22 cellular contexts compared by ENCODE assay signal in the genomic region with DNA sequence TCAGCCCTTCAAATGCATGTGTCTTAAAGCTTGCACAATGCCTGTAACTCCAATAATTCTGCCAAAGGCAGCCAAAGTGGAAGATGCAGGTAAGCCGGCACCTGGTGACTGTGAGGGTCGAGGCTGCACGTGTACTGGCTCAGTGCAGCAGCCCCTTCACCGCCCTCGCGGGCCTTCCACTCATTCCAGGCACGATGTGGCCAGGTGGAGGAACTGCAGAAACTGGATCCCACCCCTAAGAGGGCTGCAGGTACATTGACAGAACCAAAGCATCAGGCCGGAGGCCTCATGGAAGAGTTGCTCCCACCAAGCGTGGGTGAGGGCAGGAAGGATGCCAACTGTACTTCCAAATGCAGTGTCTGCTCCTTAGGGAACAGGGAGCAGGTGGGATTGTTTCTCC.
"Had no signal": no experiment of that assay in that cellular context is flagged by ENCODE, and none has a peak within 500 bp of the region (broad histone marks: within the 10 kb centered on the region; RNA-seq: fewer than 3 reads in every experiment).

No MANE protein-coding gene starts in this region.

- H3K27ac Mint-ChIP-seq: activated naive CD8-positive, alpha-beta T cell treated with anti-CD3 and anti-CD28 coated beads for 36 hours; activated T-helper 1 cell treated with anti-CD3 and anti-CD28 coated beads, Interleukin-12 subunit alpha, Interleukin-12 subunit beta, Interleukin-2, Interleukin-4 antibody, amounts not matched to agents 30 ng/mL and 10 ng/mL and 1 ng/mL, durations not matched to agents 14 hours and 24 hours and 36 hours had no signal

- H3K27me3 Mint-ChIP-seq: activated naive CD8-positive, alpha-beta T cell treated with anti-CD3 and anti-CD28 coated beads for 36 hours; naive thymus-derived CD4-positive, alpha-beta T cell had no signal

- H3K27ac ChIP-seq: body of pancreas, epithelial cell of prostate, foreskin keratinocyte, tibial nerve, uterus, WERI-Rb-1 had no signal

- H3K4me3 Mint-ChIP-seq: activated naive CD8-positive, alpha-beta T cell treated with anti-CD3 and anti-CD28 coated beads for 36 hours; activated T-helper 1 cell treated with anti-CD3 and anti-CD28 coated beads, Interleukin-12 subunit alpha, Interleukin-12 subunit beta, Interleukin-2, Interleukin-4 antibody, amounts not matched to agents 30 ng/mL and 10 ng/mL and 1 ng/mL, durations not matched to agents 14 hours and 24 hours and 36 hours had no signal

- H3K9me3 ChIP-seq: body of pancreas, tibial nerve, uterus had no signal

- ATAC-seq: body of pancreas; foreskin keratinocyte; left lobe of liver; naive thymus-derived CD4-positive, alpha-beta T cell; stimulated activated naive CD8-positive, alpha-beta T cell treated with anti-CD3 and anti-CD28 coated beads, Interleukin-15, Interleukin-2, amounts not matched to agents 100 U/mL and 50 U/mL, for 24 hours had no signal

- H3K4me1 ChIP-seq: body of pancreas, foreskin keratinocyte had no signal

- DNase-seq: activated CD4-positive, alpha-beta T cell treated with anti-CD3 and anti-CD28 coated beads for 1 hour; activated CD8-positive, alpha-beta memory T cell treated with anti-CD3 and anti-CD28 coated beads for 24 hours; activated naive CD4-positive, alpha-beta T cell; activated naive CD8-positive, alpha-beta T cell treated with anti-CD3 and anti-CD28 coated beads for 36 hours; amygdala; caudate nucleus; foreskin keratinocyte; hypothalamus; islet precursor cell; mesenchymal stem cell; naive thymus-derived CD4-positive, alpha-beta T cell; stimulated activated CD4-positive, alpha-beta T cell treated with anti-CD3 and anti-CD28 coated beads, Interleukin-12 subunit alpha, Interleukin-12 subunit beta, amount 100 ng/mL, for 4 hours; stimulated activated CD4-positive, alpha-beta T cell treated with anti-CD3 and anti-CD28 coated beads, Interleukin-1b, Interleukin-23, amount 100 ng/mL, for 48 hours; stimulated activated naive CD8-positive, alpha-beta T cell treated with anti-CD3 and anti-CD28 coated beads, Interleukin-15, Interleukin-2, amounts not matched to agents 100 U/mL and 50 U/mL, for 24 hours; substantia nigra; uterus; WERI-Rb-1 had no signal

- H3K36me3 ChIP-seq: uterus, WERI-Rb-1 had no signal

- H3K4me3 ChIP-seq: body of pancreas, tibial nerve, uterus had no signal

- H3K27me3 ChIP-seq: body of pancreas, foreskin keratinocyte, tibial nerve, uterus had no signal
